1 cellular context compared by ENCODE assay signal in genomic region chr1:228734881-228735801, GRCh38.
TF ChIP-seq lines count a peak whose summit lies in the region.

RHOU (plus strand) TSS chr1:228735479; CDS start chr1:228735743, 264 bp downstream.

TF ChIP-seq in HEK293, 187 proteins besides CTCF, POLR2A, EP300 and RAD21 (continued from another document and continues in another):
- TF ChIP-seq ZNF513 (tag by site-specific recombination; IDR thresholded peaks at IDR 0.05) (no peak), ZNF19 (tag by site-specific recombination; IDR thresholded peaks at IDR 0.05; ENCODE audit: low read depth) (no peak), ZNF423 (tag by site-specific recombination; IDR thresholded peaks at IDR 0.05) (0 out of 2 replicates have a peak, but pooled peaks have one; percentile 46), ZFP41 (tag by site-specific recombination; IDR thresholded peaks at IDR 0.05; ENCODE audit: borderline replicate concordance) (no peak), ZNF37A (tag by site-specific recombination; IDR thresholded peaks at IDR 0.05) (no peak), KLF16 (tag by site-specific recombination; IDR thresholded peaks at IDR 0.05) (peak; percentile 70), KLF1 (tag by site-specific recombination; IDR thresholded peaks at IDR 0.05) (no peak), ZNF416 (tag by site-specific recombination; IDR thresholded peaks at IDR 0.05) (no peak), ZFHX2 (tag by site-specific recombination; conservative IDR thresholded peaks at IDR 0.05) (peak; percentile 88), HOXD13 (CRISPR knock-in tag; IDR thresholded peaks at IDR 0.05; ENCODE audit: borderline replicate concordance) (no peak), ZNF670 (tag by site-specific recombination; IDR thresholded peaks at IDR 0.05; ENCODE audit: low read depth) (no peak), ZNF354C (tag by site-specific recombination; IDR thresholded peaks at IDR 0.05; ENCODE audit: borderline replicate concordance, low read depth) (no peak), ZNF18 (tag by site-specific recombination; IDR thresholded peaks at IDR 0.05) (no peak), ZNF521 (tag by site-specific recombination; IDR thresholded peaks at IDR 0.05) (no peak), ZNF426 (tag by site-specific recombination; IDR thresholded peaks at IDR 0.05) (no peak), ZSCAN5A (tag by site-specific recombination; IDR thresholded peaks at IDR 0.05) (0 out of 2 replicates have a peak, but pooled peaks have one; percentile 62), ZNF677 (tag by site-specific recombination; IDR thresholded peaks at IDR 0.05) (0 out of 2 replicates have a peak, but pooled peaks have one; percentile 12), ZBTB21 (tag by site-specific recombination; IDR thresholded peaks at IDR 0.05) (no peak), ZNF654 (tag by site-specific recombination; IDR thresholded peaks at IDR 0.05; ENCODE audit: low read depth) (no peak), ZNF292 (tag by site-specific recombination; IDR thresholded peaks at IDR 0.05; ENCODE audit: borderline replicate concordance, low read depth) (no peak), ZNF24 (tag by site-specific recombination; IDR thresholded peaks at IDR 0.05) (no peak), BCL11A (tag by site-specific recombination; IDR thresholded peaks at IDR 0.05; ENCODE audit: low read depth) (no peak), ZEB2 (tag by site-specific recombination; IDR thresholded peaks at IDR 0.05) (peak; percentile 74; the same call in 1 of the 2 replicates), ZNF843 (tag by site-specific recombination; IDR thresholded peaks at IDR 0.05) (no peak)
- TF ChIP-seq, protein P1, sequence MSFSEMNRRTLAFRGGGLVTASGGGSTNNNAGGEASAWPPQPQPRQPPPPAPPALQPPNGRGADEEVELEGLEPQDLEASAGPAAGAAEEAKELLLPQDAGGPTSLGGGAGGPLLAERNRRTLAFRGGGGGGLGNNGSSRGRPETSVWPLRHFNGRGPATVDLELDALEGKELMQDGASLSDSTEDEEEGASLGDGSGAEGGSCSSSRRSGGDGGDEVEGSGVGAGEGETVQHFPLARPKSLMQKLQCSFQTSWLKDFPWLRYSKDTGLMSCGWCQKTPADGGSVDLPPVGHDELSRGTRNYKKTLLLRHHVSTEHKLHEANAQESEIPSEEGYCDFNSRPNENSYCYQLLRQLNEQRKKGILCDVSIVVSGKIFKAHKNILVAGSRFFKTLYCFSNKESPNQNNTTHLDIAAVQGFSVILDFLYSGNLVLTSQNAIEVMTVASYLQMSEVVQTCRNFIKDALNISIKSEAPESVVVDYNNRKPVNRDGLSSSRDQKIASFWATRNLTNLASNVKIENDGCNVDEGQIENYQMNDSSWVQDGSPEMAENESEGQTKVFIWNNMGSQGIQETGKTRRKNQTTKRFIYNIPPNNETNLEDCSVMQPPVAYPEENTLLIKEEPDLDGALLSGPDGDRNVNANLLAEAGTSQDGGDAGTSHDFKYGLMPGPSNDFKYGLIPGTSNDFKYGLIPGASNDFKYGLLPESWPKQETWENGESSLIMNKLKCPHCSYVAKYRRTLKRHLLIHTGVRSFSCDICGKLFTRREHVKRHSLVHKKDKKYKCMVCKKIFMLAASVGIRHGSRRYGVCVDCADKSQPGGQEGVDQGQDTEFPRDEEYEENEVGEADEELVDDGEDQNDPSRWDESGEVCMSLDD (tag by site-specific recombination; IDR thresholded peaks at IDR 0.05) = no peak
- TF ChIP-seq, protein P2, sequence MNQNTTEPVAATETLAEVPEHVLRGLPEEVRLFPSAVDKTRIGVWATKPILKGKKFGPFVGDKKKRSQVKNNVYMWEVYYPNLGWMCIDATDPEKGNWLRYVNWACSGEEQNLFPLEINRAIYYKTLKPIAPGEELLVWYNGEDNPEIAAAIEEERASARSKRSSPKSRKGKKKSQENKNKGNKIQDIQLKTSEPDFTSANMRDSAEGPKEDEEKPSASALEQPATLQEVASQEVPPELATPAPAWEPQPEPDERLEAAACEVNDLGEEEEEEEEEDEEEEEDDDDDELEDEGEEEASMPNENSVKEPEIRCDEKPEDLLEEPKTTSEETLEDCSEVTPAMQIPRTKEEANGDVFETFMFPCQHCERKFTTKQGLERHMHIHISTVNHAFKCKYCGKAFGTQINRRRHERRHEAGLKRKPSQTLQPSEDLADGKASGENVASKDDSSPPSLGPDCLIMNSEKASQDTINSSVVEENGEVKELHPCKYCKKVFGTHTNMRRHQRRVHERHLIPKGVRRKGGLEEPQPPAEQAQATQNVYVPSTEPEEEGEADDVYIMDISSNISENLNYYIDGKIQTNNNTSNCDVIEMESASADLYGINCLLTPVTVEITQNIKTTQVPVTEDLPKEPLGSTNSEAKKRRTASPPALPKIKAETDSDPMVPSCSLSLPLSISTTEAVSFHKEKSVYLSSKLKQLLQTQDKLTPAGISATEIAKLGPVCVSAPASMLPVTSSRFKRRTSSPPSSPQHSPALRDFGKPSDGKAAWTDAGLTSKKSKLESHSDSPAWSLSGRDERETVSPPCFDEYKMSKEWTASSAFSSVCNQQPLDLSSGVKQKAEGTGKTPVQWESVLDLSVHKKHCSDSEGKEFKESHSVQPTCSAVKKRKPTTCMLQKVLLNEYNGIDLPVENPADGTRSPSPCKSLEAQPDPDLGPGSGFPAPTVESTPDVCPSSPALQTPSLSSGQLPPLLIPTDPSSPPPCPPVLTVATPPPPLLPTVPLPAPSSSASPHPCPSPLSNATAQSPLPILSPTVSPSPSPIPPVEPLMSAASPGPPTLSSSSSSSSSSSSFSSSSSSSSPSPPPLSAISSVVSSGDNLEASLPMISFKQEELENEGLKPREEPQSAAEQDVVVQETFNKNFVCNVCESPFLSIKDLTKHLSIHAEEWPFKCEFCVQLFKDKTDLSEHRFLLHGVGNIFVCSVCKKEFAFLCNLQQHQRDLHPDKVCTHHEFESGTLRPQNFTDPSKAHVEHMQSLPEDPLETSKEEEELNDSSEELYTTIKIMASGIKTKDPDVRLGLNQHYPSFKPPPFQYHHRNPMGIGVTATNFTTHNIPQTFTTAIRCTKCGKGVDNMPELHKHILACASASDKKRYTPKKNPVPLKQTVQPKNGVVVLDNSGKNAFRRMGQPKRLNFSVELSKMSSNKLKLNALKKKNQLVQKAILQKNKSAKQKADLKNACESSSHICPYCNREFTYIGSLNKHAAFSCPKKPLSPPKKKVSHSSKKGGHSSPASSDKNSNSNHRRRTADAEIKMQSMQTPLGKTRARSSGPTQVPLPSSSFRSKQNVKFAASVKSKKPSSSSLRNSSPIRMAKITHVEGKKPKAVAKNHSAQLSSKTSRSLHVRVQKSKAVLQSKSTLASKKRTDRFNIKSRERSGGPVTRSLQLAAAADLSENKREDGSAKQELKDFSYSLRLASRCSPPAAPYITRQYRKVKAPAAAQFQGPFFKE (tag by site-specific recombination; IDR thresholded peaks at IDR 0.05; ENCODE audit: borderline replicate concordance) = no peak
- TF ChIP-seq, protein P3, sequence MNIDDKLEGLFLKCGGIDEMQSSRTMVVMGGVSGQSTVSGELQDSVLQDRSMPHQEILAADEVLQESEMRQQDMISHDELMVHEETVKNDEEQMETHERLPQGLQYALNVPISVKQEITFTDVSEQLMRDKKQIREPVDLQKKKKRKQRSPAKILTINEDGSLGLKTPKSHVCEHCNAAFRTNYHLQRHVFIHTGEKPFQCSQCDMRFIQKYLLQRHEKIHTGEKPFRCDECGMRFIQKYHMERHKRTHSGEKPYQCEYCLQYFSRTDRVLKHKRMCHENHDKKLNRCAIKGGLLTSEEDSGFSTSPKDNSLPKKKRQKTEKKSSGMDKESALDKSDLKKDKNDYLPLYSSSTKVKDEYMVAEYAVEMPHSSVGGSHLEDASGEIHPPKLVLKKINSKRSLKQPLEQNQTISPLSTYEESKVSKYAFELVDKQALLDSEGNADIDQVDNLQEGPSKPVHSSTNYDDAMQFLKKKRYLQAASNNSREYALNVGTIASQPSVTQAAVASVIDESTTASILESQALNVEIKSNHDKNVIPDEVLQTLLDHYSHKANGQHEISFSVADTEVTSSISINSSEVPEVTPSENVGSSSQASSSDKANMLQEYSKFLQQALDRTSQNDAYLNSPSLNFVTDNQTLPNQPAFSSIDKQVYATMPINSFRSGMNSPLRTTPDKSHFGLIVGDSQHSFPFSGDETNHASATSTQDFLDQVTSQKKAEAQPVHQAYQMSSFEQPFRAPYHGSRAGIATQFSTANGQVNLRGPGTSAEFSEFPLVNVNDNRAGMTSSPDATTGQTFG (tag by site-specific recombination; IDR thresholded peaks at IDR 0.05; ENCODE audit: borderline replicate concordance) = no peak
- TF ChIP-seq, protein P4, sequence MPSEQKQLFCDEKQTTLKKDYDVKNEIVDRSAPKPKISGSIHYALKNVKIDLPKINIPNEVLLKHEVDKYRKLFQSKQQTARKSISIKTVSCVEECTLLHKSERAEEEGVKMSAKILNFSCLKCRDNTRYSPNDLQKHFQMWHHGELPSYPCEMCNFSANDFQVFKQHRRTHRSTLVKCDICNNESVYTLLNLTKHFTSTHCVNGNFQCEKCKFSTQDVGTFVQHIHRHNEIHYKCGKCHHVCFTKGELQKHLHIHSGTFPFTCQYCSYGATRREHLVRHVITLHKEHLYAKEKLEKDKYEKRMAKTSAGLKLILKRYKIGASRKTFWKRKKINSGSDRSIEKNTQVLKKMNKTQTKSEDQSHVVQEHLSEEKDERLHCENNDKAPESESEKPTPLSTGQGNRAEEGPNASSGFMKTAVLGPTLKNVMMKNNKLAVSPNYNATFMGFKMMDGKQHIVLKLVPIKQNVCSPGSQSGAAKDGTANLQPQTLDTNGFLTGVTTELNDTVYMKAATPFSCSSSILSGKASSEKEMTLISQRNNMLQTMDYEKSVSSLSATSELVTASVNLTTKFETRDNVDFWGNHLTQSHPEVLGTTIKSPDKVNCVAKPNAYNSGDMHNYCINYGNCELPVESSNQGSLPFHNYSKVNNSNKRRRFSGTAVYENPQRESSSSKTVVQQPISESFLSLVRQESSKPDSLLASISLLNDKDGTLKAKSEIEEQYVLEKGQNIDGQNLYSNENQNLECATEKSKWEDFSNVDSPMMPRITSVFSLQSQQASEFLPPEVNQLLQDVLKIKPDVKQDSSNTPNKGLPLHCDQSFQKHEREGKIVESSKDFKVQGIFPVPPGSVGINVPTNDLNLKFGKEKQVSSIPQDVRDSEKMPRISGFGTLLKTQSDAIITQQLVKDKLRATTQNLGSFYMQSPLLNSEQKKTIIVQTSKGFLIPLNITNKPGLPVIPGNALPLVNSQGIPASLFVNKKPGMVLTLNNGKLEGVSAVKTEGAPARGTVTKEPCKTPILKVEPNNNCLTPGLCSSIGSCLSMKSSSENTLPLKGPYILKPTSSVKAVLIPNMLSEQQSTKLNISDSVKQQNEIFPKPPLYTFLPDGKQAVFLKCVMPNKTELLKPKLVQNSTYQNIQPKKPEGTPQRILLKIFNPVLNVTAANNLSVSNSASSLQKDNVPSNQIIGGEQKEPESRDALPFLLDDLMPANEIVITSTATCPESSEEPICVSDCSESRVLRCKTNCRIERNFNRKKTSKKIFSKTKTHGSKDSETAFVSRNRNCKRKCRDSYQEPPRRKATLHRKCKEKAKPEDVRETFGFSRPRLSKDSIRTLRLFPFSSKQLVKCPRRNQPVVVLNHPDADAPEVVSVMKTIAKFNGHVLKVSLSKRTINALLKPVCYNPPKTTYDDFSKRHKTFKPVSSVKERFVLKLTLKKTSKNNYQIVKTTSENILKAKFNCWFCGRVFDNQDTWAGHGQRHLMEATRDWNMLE (tag by site-specific recombination; conservative IDR thresholded peaks at IDR 0.05; ENCODE audit: low read depth) = 0 out of 2 replicates have a peak, but pooled peaks have one; percentile 3
- TF ChIP-seq, protein P5, sequence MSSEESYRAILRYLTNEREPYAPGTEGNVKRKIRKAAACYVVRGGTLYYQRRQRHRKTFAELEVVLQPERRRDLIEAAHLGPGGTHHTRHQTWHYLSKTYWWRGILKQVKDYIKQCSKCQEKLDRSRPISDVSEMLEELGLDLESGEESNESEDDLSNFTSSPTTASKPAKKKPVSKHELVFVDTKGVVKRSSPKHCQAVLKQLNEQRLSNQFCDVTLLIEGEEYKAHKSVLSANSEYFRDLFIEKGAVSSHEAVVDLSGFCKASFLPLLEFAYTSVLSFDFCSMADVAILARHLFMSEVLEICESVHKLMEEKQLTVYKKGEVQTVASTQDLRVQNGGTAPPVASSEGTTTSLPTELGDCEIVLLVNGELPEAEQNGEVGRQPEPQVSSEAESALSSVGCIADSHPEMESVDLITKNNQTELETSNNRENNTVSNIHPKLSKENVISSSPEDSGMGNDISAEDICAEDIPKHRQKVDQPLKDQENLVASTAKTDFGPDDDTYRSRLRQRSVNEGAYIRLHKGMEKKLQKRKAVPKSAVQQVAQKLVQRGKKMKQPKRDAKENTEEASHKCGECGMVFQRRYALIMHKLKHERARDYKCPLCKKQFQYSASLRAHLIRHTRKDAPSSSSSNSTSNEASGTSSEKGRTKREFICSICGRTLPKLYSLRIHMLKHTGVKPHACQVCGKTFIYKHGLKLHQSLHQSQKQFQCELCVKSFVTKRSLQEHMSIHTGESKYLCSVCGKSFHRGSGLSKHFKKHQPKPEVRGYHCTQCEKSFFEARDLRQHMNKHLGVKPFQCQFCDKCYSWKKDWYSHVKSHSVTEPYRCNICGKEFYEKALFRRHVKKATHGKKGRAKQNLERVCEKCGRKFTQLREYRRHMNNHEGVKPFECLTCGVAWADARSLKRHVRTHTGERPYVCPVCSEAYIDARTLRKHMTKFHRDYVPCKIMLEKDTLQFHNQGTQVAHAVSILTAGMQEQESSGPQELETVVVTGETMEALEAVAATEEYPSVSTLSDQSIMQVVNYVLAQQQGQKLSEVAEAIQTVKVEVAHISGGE (tag by site-specific recombination; conservative IDR thresholded peaks at IDR 0.05; ENCODE audit: low read depth) = peak; percentile 73
